Comparison of ENCODE assay signal across 2 cellular contexts in genomic region chr17:50659220-50659619, GRCh38.
TF ChIP-seq lines count a peak whose summit lies in the region.

No MANE protein-coding gene starts in this region.

TF ChIP-seq in SK-N-SH, 30 proteins besides CTCF, POLR2A, EP300 and RAD21:
- no peak for TF ChIP-seq ZBTB33 (IDR thresholded peaks at IDR 0.05; ENCODE audit: borderline replicate concordance, low read depth)
- no peak for TF ChIP-seq FOXJ3 (CRISPR knock-in tag; IDR thresholded peaks at IDR 0.05)
- TF ChIP-seq, protein P1, sequence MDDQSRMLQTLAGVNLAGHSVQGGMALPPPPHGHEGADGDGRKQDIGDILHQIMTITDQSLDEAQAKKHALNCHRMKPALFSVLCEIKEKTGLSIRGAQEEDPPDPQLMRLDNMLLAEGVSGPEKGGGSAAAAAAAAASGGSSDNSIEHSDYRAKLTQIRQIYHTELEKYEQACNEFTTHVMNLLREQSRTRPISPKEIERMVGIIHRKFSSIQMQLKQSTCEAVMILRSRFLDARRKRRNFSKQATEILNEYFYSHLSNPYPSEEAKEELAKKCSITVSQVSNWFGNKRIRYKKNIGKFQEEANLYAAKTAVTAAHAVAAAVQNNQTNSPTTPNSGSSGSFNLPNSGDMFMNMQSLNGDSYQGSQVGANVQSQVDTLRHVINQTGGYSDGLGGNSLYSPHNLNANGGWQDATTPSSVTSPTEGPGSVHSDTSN (IDR thresholded peaks at IDR 0.05): no peak
- TF ChIP-seq ELF1 (IDR thresholded peaks at IDR 0.05): no peak
- TF ChIP-seq EZH2phosphoT487 (IDR thresholded peaks at IDR 0.05; ENCODE audit: borderline replicate concordance, low read depth): no peak
- no peak for TF ChIP-seq TAF1 (IDR thresholded peaks at IDR 0.05; ENCODE audit: borderline replicate concordance, low read depth, low read length)
- no peak for TF ChIP-seq TCF12 (IDR thresholded peaks at IDR 0.05)
- no peak for TF ChIP-seq NFIC (IDR thresholded peaks at IDR 0.05; ENCODE audit: borderline replicate concordance)
- no peak for TF ChIP-seq POLR2AphosphoS5 (IDR thresholded peaks at IDR 0.05; ENCODE audit: low read depth, low read length)
- TF ChIP-seq, protein P2, sequence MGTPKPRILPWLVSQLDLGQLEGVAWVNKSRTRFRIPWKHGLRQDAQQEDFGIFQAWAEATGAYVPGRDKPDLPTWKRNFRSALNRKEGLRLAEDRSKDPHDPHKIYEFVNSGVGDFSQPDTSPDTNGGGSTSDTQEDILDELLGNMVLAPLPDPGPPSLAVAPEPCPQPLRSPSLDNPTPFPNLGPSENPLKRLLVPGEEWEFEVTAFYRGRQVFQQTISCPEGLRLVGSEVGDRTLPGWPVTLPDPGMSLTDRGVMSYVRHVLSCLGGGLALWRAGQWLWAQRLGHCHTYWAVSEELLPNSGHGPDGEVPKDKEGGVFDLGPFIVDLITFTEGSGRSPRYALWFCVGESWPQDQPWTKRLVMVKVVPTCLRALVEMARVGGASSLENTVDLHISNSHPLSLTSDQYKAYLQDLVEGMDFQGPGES (IDR thresholded peaks at IDR 0.05; ENCODE audit: low read depth, low read length): no peak
- TF ChIP-seq YY1 (IDR thresholded peaks at IDR 0.05; ENCODE audit: low read depth): no peak
- no peak for TF ChIP-seq GATA2 (CRISPR knock-in tag; IDR thresholded peaks at IDR 0.05)
- TF ChIP-seq FOSL2 (IDR thresholded peaks at IDR 0.05; ENCODE audit: borderline replicate concordance, low read depth): no peak

TF ChIP-seq in SK-N-SH treated with all-trans-retinoic acid at 6 μM for 48 hours, 23 proteins besides CTCF, POLR2A, EP300 and RAD21 (continued from another document):
- no peak for TF ChIP-seq OSR1 (CRISPR knock-in tag; IDR thresholded peaks at IDR 0.05)
- no peak for TF ChIP-seq CREB5 (CRISPR knock-in tag; IDR thresholded peaks at IDR 0.05; ENCODE audit: low read depth)
- no peak for TF ChIP-seq GLIS3 (CRISPR knock-in tag; IDR thresholded peaks at IDR 0.05)
- no peak for TF ChIP-seq RARB (CRISPR knock-in tag; IDR thresholded peaks at IDR 0.05)
- no peak for TF ChIP-seq CSDC2 (CRISPR knock-in tag; IDR thresholded peaks at IDR 0.05)
- TF ChIP-seq TCF4 (CRISPR knock-in tag; IDR thresholded peaks at IDR 0.05; ENCODE audit: borderline replicate concordance): no peak
- TF ChIP-seq PPARA (CRISPR knock-in tag; IDR thresholded peaks at IDR 0.05; ENCODE audit: borderline replicate concordance): no peak
- TF ChIP-seq ARNTL (CRISPR knock-in tag; IDR thresholded peaks at IDR 0.05; ENCODE audit: borderline replicate concordance, low read depth): no peak
- no peak for TF ChIP-seq ESRRG (CRISPR knock-in tag; IDR thresholded peaks at IDR 0.05)
- TF ChIP-seq ZFP30 (CRISPR knock-in tag; IDR thresholded peaks at IDR 0.05): no peak
- TF ChIP-seq ZNF70 (CRISPR knock-in tag; IDR thresholded peaks at IDR 0.05): no peak
- no peak for TF ChIP-seq BACH2 (CRISPR knock-in tag; IDR thresholded peaks at IDR 0.05; ENCODE audit: borderline replicate concordance)
- TF ChIP-seq TSHZ2 (CRISPR knock-in tag; IDR thresholded peaks at IDR 0.05): no peak
